In the genomic region with DNA sequence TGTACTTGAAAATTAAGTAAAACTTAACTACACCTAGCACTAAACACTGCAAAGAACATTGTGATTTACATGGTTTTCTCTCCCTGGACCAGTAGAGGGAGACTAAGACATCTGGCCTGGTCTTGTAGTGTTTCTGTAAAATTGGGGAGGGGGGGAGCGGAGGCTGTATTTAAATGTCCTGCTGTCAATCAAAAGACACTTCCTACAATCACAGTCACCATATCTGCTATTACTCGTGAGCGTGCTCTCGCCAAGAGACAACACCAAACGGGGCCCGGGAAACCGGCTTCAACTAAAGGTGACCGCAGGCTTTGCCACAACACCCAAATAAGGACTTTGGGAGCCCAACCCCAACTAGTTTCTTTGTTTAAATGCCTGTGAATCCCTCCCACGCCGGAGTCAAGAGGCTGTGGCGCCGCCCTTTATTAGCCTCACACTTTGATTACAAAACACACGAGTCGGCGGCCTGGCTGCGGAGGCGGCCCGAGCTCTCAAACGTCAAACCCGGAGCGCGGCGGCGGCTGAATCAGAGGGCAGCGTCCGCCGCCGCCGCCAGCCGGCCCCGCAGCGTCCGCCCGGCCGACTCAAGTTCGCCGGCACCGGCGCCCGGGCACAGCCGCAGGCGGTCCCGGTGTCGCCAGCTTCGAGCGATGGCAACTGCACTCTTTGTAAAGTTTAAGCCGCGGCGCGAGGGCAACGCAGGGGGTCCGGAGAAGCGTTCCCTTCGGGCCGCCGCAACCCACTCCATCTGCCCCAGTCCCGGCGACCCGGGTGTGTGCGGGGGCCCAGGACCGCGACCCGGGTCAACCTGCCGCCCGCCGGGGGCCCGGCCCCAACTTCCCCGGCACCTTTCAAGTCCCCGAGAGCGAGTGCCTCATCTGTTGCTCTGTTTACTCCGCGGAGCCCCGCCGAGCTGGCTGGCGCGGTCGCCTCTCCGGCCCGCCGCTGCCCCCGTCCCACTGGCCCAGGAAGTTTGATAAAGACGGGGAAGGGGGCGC, we compare ENCODE assay signal across 1 cellular context.
TF ChIP-seq lines count a peak whose summit lies in the region.

No MANE protein-coding gene starts in this region.

TF ChIP-seq in K562, 482 proteins besides CTCF, POLR2A, EP300 and RAD21 (continued from another document and continues in another):
- TF ChIP-seq PRPF4 (IDR thresholded peaks at IDR 0.05; ENCODE audit: insufficient read depth, low read depth, low read length, poor library complexity, severe bottlenecking) (no peak), ZNF444 (CRISPR knock-in tag; IDR thresholded peaks at IDR 0.05) (no peak; the same call in 1 of the 2 replicates), BRD9 (IDR thresholded peaks at IDR 0.05; ENCODE audit: low read depth, partially characterized antibody) (peak; percentile 72), RAD51 (IDR thresholded peaks at IDR 0.05; ENCODE audit: borderline replicate concordance, low read depth) (0 out of 2 replicates have a peak, but pooled peaks have one; percentile 44), KDM2B (CRISPR knock-in tag; IDR thresholded peaks at IDR 0.05) (peak; percentile 96), NR4A1 (CRISPR knock-in tag; IDR thresholded peaks at IDR 0.05) (no peak), NR4A1 (tag; IDR thresholded peaks at IDR 0.05) (0 out of 2 replicates have a peak, but pooled peaks have one; percentile 54), JUND (IDR thresholded peaks at IDR 0.05; ENCODE audit: borderline replicate concordance, low read depth, low read length) (peak; percentile 47; the same call in 1 of the 2 replicates), JUND (tag; IDR thresholded peaks at IDR 0.05; ENCODE audit: borderline replicate concordance, low read depth, low read length) (0 out of 3 replicates have a peak, but pooled peaks have one; percentile 53), ZNF384 (IDR thresholded peaks at IDR 0.05; ENCODE audit: low read depth, low read length) (peak; percentile 25; the same call in 1 of the 2 replicates), GABPA (tag; conservative IDR thresholded peaks at IDR 0.05; ENCODE audit: low read depth) (peak; percentile 39; the same call in 1 of the 2 replicates), HDGF (IDR thresholded peaks at IDR 0.05) (no peak), ETV6 (IDR thresholded peaks at IDR 0.05; ENCODE audit: borderline replicate concordance in 1 of 2, low read depth in 2 of 2, low read length in 1 of 2) (no peak), ETV6 (CRISPR knock-in tag; IDR thresholded peaks at IDR 0.05; ENCODE audit: borderline replicate concordance) (0 out of 2 replicates have a peak, but pooled peaks have one; percentile 16), ATF7 (IDR thresholded peaks at IDR 0.05) (peak; percentile 83), ETV5 (CRISPR knock-in tag; IDR thresholded peaks at IDR 0.05; ENCODE audit: low read depth) (peak; percentile 58; the same call in 1 of the 2 replicates), HLTF (IDR thresholded peaks at IDR 0.05) (no peak), SREBF1 (IDR thresholded peaks at IDR 0.05; ENCODE audit: borderline replicate concordance, low read depth, low read length) (no peak), STAT5A (IDR thresholded peaks at IDR 0.05; ENCODE audit: borderline replicate concordance, low read length) (no peak; the same call in 1 of the 2 replicates), STAG1 (CRISPR knock-in tag; IDR thresholded peaks at IDR 0.05; ENCODE audit: borderline replicate concordance) (no peak; the same call in 1 of the 2 replicates), SRF (CRISPR knock-in tag; IDR thresholded peaks at IDR 0.05) (peak; percentile 86 to 95), CTBP1 (IDR thresholded peaks at IDR 0.05; ENCODE audit: borderline replicate concordance) (peak; percentile 97), SRSF7 (optimal IDR thresholded peaks at IDR 0.05; ENCODE audit: low read depth, low read length) (peak; percentile 55), RBBP5 (IDR thresholded peaks at IDR 0.05; ENCODE audit: borderline replicate concordance, insufficient read depth, low read length, poor library complexity, severe bottlenecking) (peak; percentile 53), ARID2 (IDR thresholded peaks at IDR 0.05) (peak; percentile 90), RBM22 (IDR thresholded peaks at IDR 0.05; ENCODE audit: low read depth, low read length, poor library complexity, severe bottlenecking) (peak; percentile 79), NR2F6 (CRISPR knock-in tag; IDR thresholded peaks at IDR 0.05) (no peak), MXI1 (IDR thresholded peaks at IDR 0.05; ENCODE audit: low read depth, low read length) (0 out of 2 replicates have a peak, but pooled peaks have one; percentile 60), ZKSCAN1 (IDR thresholded peaks at IDR 0.05; ENCODE audit: low read depth, low read length) (peak; percentile 78)
- TF ChIP-seq, protein P1, sequence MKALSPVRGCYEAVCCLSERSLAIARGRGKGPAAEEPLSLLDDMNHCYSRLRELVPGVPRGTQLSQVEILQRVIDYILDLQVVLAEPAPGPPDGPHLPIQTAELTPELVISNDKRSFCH (CRISPR knock-in tag; IDR thresholded peaks at IDR 0.05) = no peak
- TF ChIP-seq, protein P1 (tag; IDR thresholded peaks at IDR 0.05) = peak; percentile 34; the same call in 1 of the 2 replicates
- TF ChIP-seq, protein P2, sequence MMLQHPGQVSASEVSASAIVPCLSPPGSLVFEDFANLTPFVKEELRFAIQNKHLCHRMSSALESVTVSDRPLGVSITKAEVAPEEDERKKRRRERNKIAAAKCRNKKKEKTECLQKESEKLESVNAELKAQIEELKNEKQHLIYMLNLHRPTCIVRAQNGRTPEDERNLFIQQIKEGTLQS (IDR thresholded peaks at IDR 0.05) = no peak
- TF ChIP-seq, protein P2 (CRISPR knock-in tag; conservative IDR thresholded peaks at IDR 0.05) = peak; percentile 79
- TF ChIP-seq, protein P3, sequence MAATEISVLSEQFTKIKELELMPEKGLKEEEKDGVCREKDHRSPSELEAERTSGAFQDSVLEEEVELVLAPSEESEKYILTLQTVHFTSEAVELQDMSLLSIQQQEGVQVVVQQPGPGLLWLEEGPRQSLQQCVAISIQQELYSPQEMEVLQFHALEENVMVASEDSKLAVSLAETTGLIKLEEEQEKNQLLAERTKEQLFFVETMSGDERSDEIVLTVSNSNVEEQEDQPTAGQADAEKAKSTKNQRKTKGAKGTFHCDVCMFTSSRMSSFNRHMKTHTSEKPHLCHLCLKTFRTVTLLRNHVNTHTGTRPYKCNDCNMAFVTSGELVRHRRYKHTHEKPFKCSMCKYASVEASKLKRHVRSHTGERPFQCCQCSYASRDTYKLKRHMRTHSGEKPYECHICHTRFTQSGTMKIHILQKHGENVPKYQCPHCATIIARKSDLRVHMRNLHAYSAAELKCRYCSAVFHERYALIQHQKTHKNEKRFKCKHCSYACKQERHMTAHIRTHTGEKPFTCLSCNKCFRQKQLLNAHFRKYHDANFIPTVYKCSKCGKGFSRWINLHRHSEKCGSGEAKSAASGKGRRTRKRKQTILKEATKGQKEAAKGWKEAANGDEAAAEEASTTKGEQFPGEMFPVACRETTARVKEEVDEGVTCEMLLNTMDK (IDR thresholded peaks at IDR 0.05; ENCODE audit: borderline replicate concordance, insufficient read depth, low read depth, low read length, poor library complexity, severe bottlenecking) = peak; percentile 77
- TF ChIP-seq, protein P4, sequence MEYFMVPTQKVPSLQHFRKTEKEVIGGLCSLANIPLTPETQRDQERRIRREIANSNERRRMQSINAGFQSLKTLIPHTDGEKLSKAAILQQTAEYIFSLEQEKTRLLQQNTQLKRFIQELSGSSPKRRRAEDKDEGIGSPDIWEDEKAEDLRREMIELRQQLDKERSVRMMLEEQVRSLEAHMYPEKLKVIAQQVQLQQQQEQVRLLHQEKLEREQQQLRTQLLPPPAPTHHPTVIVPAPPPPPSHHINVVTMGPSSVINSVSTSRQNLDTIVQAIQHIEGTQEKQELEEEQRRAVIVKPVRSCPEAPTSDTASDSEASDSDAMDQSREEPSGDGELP (CRISPR knock-in tag; IDR thresholded peaks at IDR 0.05; ENCODE audit: borderline replicate concordance) = peak; percentile 72
- TF ChIP-seq, protein P5, sequence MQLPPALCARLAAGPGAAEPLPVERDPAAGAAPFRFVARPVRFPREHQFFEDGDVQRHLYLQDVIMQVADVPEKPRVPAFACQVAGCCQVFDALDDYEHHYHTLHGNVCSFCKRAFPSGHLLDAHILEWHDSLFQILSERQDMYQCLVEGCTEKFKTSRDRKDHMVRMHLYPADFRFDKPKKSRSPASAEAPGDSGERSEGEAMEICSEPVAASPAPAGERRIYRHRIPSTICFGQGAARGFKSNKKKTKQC (CRISPR knock-in tag; IDR thresholded peaks at IDR 0.05) = peak; percentile 26
- TF ChIP-seq, protein P6, sequence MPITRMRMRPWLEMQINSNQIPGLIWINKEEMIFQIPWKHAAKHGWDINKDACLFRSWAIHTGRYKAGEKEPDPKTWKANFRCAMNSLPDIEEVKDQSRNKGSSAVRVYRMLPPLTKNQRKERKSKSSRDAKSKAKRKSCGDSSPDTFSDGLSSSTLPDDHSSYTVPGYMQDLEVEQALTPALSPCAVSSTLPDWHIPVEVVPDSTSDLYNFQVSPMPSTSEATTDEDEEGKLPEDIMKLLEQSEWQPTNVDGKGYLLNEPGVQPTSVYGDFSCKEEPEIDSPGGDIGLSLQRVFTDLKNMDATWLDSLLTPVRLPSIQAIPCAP (CRISPR knock-in tag; IDR thresholded peaks at IDR 0.05; ENCODE audit: borderline replicate concordance) = peak; percentile 80; the same call in 1 of the 2 replicates
- TF ChIP-seq, protein P7, sequence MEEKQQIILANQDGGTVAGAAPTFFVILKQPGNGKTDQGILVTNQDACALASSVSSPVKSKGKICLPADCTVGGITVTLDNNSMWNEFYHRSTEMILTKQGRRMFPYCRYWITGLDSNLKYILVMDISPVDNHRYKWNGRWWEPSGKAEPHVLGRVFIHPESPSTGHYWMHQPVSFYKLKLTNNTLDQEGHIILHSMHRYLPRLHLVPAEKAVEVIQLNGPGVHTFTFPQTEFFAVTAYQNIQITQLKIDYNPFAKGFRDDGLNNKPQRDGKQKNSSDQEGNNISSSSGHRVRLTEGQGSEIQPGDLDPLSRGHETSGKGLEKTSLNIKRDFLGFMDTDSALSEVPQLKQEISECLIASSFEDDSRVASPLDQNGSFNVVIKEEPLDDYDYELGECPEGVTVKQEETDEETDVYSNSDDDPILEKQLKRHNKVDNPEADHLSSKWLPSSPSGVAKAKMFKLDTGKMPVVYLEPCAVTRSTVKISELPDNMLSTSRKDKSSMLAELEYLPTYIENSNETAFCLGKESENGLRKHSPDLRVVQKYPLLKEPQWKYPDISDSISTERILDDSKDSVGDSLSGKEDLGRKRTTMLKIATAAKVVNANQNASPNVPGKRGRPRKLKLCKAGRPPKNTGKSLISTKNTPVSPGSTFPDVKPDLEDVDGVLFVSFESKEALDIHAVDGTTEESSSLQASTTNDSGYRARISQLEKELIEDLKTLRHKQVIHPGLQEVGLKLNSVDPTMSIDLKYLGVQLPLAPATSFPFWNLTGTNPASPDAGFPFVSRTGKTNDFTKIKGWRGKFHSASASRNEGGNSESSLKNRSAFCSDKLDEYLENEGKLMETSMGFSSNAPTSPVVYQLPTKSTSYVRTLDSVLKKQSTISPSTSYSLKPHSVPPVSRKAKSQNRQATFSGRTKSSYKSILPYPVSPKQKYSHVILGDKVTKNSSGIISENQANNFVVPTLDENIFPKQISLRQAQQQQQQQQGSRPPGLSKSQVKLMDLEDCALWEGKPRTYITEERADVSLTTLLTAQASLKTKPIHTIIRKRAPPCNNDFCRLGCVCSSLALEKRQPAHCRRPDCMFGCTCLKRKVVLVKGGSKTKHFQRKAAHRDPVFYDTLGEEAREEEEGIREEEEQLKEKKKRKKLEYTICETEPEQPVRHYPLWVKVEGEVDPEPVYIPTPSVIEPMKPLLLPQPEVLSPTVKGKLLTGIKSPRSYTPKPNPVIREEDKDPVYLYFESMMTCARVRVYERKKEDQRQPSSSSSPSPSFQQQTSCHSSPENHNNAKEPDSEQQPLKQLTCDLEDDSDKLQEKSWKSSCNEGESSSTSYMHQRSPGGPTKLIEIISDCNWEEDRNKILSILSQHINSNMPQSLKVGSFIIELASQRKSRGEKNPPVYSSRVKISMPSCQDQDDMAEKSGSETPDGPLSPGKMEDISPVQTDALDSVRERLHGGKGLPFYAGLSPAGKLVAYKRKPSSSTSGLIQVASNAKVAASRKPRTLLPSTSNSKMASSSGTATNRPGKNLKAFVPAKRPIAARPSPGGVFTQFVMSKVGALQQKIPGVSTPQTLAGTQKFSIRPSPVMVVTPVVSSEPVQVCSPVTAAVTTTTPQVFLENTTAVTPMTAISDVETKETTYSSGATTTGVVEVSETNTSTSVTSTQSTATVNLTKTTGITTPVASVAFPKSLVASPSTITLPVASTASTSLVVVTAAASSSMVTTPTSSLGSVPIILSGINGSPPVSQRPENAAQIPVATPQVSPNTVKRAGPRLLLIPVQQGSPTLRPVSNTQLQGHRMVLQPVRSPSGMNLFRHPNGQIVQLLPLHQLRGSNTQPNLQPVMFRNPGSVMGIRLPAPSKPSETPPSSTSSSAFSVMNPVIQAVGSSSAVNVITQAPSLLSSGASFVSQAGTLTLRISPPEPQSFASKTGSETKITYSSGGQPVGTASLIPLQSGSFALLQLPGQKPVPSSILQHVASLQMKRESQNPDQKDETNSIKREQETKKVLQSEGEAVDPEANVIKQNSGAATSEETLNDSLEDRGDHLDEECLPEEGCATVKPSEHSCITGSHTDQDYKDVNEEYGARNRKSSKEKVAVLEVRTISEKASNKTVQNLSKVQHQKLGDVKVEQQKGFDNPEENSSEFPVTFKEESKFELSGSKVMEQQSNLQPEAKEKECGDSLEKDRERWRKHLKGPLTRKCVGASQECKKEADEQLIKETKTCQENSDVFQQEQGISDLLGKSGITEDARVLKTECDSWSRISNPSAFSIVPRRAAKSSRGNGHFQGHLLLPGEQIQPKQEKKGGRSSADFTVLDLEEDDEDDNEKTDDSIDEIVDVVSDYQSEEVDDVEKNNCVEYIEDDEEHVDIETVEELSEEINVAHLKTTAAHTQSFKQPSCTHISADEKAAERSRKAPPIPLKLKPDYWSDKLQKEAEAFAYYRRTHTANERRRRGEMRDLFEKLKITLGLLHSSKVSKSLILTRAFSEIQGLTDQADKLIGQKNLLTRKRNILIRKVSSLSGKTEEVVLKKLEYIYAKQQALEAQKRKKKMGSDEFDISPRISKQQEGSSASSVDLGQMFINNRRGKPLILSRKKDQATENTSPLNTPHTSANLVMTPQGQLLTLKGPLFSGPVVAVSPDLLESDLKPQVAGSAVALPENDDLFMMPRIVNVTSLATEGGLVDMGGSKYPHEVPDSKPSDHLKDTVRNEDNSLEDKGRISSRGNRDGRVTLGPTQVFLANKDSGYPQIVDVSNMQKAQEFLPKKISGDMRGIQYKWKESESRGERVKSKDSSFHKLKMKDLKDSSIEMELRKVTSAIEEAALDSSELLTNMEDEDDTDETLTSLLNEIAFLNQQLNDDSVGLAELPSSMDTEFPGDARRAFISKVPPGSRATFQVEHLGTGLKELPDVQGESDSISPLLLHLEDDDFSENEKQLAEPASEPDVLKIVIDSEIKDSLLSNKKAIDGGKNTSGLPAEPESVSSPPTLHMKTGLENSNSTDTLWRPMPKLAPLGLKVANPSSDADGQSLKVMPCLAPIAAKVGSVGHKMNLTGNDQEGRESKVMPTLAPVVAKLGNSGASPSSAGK (IDR thresholded peaks at IDR 0.05) = peak; percentile 89
